Comparison of ENCODE assay signal across 18 cellular contexts in the genomic region with DNA sequence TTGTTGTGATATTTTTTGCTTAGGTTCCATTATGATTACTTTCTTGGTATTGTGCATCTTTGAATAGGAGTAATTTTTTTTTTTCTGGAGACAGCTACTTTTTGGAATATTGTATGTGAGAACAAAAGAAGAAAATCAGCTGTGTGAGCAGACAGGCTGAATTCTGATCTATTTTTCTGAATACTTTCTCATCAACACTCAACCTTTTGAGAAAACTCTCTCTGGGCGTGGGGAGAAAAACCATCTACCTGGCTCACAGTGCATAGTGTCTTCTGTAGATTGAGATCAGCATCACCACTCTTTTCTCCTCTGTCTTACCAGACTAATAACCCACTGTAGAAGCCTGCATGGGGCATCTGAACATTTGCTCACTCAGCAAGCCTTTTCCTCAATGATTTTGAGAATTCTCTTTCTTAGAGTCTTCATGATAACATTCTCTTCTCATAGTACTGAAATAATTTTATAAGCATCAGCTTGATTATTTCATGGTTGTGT. TPM values are rescaled to one million over a fixed set of nuclear protein-coding genes. Genes with fewer than 3 reads are reported as not detected.
DNase-seq lines count a peak whose midpoint lies in the region; ATAC-seq and TF ChIP-seq lines count a peak whose summit lies in the region.
"Had no signal": no experiment of that assay in that cellular context is flagged by ENCODE, and none has a peak within 500 bp of the region (broad histone marks: within the 10 kb centered on the region; RNA-seq: fewer than 3 reads in every experiment).

No MANE protein-coding gene starts in this region.

- BruUV-seq in MCF 10A (replicated peaks; lab: Mats Ljungman, UMichigan) = no TSS peak

- no peak overlapping the region for H3K9ac ChIP-seq in parathyroid adenoma
- H3K9ac ChIP-seq: BLaER1 treated with 17β-estradiol and CSF1 and Interleukin-3, amounts not matched to agents 10 nM and 100 nM had no signal

- DNase-seq in MCF 10A (ENCODE audit: unreplicated experiment) (peak; percentile 53), foreskin keratinocyte (peak; percentile 53 to 75), type B pancreatic cell (ENCODE audit: extremely low spot score, unreplicated experiment) (no peak)
- no peak for DNase-seq in activated effector memory CD4-positive, alpha-beta T cell treated with anti-CD3 and anti-CD28 coated beads, Interleukin-2, amount 50 U/mL, for 16 hours
- DNase-seq in effector CD4-positive, alpha-beta T cell = no peak
- DNase-seq: ACHN; CD4-positive, CD25-positive, alpha-beta regulatory T cell; DMS 273 treated with DMSO at 0.1 percent for 48 hours; GOT3; H9; HFFc6 had no signal

- no peak for TF ChIP-seq CTCF in MCF 10A (IDR thresholded peaks at IDR 0.05; ENCODE audit: unreplicated experiment)
- TF ChIP-seq CTCF in foreskin keratinocyte (conservative IDR thresholded peaks at IDR 0.05) = no peak
- TF ChIP-seq CTCF in parathyroid adenoma (IDR thresholded peaks at IDR 0.05) = no peak
- TF ChIP-seq CTCF in type B pancreatic cell (conservative IDR thresholded peaks at IDR 0.05) = no peak

- H3K4me3 Mint-ChIP-seq in MCF 10A (ENCODE audit: unreplicated experiment) = peak overlapping the region; percentile 76
- peak overlapping the region; percentile 64 for H3K4me3 Mint-ChIP-seq in type B pancreatic cell
- H3K4me3 Mint-ChIP-seq: CD4-positive, CD25-positive, alpha-beta regulatory T cell; H9; HFFc6 had no signal

- H3K36me3 ChIP-seq in parathyroid adenoma (ENCODE audit: control insufficient read depth, insufficient read depth, low read length) = no peaks in the 10 kb centered on the region
- H3K36me3 ChIP-seq: BLaER1 treated with 17β-estradiol and CSF1 and Interleukin-3, amounts not matched to agents 10 nM and 100 nM had no signal

- H3K27me3 Mint-ChIP-seq in MCF 10A (ENCODE audit: insufficient read depth, unreplicated experiment) = no peaks in the 10 kb centered on the region
- peaks cover 6% of the 10 kb centered on the region for H3K27me3 Mint-ChIP-seq in type B pancreatic cell
- H3K27me3 Mint-ChIP-seq: CD4-positive, CD25-positive, alpha-beta regulatory T cell had no signal

- H3K27me3 ChIP-seq in foreskin keratinocyte (no peaks in the 10 kb centered on the region), parathyroid adenoma (ENCODE audit: control insufficient read depth, insufficient read depth, low read length) (no peaks in the 10 kb centered on the region)
- H3K27me3 ChIP-seq: BLaER1 treated with 17β-estradiol and CSF1 and Interleukin-3, amounts not matched to agents 10 nM and 100 nM had no signal

- H3K27ac ChIP-seq in foreskin keratinocyte (peak overlapping the region; percentile 42), parathyroid adenoma (peak overlapping the region; percentile 58)
- H3K27ac ChIP-seq: BLaER1 treated with 17β-estradiol and CSF1 and Interleukin-3, amounts not matched to agents 10 nM and 100 nM; HL-60 had no signal

- H3K79me2 ChIP-seq in parathyroid adenoma = no peaks in the 10 kb centered on the region

- H3K4me3 ChIP-seq in parathyroid adenoma (ENCODE audit: low read depth, low read length) = no peak overlapping the region
- H3K4me3 ChIP-seq: BLaER1 treated with 17β-estradiol and CSF1 and Interleukin-3, amounts not matched to agents 10 nM and 100 nM; GM12878 had no signal

- H3K4me1 Mint-ChIP-seq in MCF 10A (ENCODE audit: insufficient read depth, unreplicated experiment) = peaks cover 15% of the 10 kb centered on the region
- no peaks in the 10 kb centered on the region for H3K4me1 Mint-ChIP-seq in type B pancreatic cell (ENCODE audit: unreplicated experiment)
- H3K4me1 Mint-ChIP-seq: CD4-positive, CD25-positive, alpha-beta regulatory T cell had no signal

- ATAC-seq in foreskin keratinocyte = no peak
- ATAC-seq in HG03196 (IDR thresholded peaks at IDR 0.05; ENCODE audit: unreplicated experiment) = no peak
- ATAC-seq: GM12878 had no signal

- peaks cover 4% of the 10 kb centered on the region for H3K36me3 Mint-ChIP-seq in MCF 10A (ENCODE audit: insufficient read depth, unreplicated experiment)
- no peaks in the 10 kb centered on the region for H3K36me3 Mint-ChIP-seq in type B pancreatic cell
- H3K36me3 Mint-ChIP-seq: CD4-positive, CD25-positive, alpha-beta regulatory T cell had no signal

- intact Hi-C loops in MCF 10A (cut with micrococcal nuclease) = loop anchor here (1.0 to 10.0 kb wide), 2 partner anchors 56 to 1020 kb away; no protein-coding TSS in a partner anchor

- H3K9me3 Mint-ChIP-seq in MCF 10A (ENCODE audit: unreplicated experiment) (no peaks in the 10 kb centered on the region), type B pancreatic cell (no peaks in the 10 kb centered on the region)
- H3K9me3 Mint-ChIP-seq: H9, HFFc6 had no signal

- H3K4me2 ChIP-seq in parathyroid adenoma (ENCODE audit: low read length) = no peak overlapping the region
- H3K4me2 ChIP-seq: BLaER1 treated with 17β-estradiol and CSF1 and Interleukin-3, amounts not matched to agents 10 nM and 100 nM had no signal

- H3K27ac Mint-ChIP-seq in MCF 10A (ENCODE audit: low read depth, unreplicated experiment) = peak overlapping the region; percentile 100
- H3K27ac Mint-ChIP-seq in type B pancreatic cell = peak overlapping the region; percentile 5
- H3K27ac Mint-ChIP-seq: CD4-positive, CD25-positive, alpha-beta regulatory T cell; H9; HFFc6 had no signal

- CTCF ChIA-PET in MCF 10A (lab: Yijun Ruan, JAX) = interaction anchor here (0.7 to 2.2 kb wide), 4 partner anchors 25 to 55 kb away, joined by 3 to 7 read pairs (median 4); no protein-coding TSS in a partner anchor

- POLR2A ChIA-PET in MCF 10A (lab: Yijun Ruan, JAX) = interaction anchor here (0.6 to 15.1 kb wide), 9 partner anchors 8 to 391 kb away, joined by 3 to 443 read pairs (median 3); no protein-coding TSS in a partner anchor

- no peaks in the 10 kb centered on the region for H3K9me3 ChIP-seq in parathyroid adenoma (ENCODE audit: control insufficient read depth, low read length)
- H3K9me3 ChIP-seq: BLaER1 treated with 17β-estradiol and CSF1 and Interleukin-3, amounts not matched to agents 10 nM and 100 nM had no signal

- no peak overlapping the region for H2AFZ ChIP-seq in parathyroid adenoma

- H3K4me1 ChIP-seq in foreskin keratinocyte (peaks cover 38% of the 10 kb centered on the region), parathyroid adenoma (no peaks in the 10 kb centered on the region)
- H3K4me1 ChIP-seq: BLaER1 treated with 17β-estradiol and CSF1 and Interleukin-3, amounts not matched to agents 10 nM and 100 nM had no signal

RNA-seq across cellular contexts. Expression of a gene that starts 3.3 kb away (rescaled TPM):
- 10.6 and 15.0 TPM in 2 replicates for total RNA-seq in MCF 10A (2022)
- total RNA-seq in foreskin keratinocyte = 0.34 and 1.2 TPM in 2 replicates
- 0.13 and 0.55 TPM in 2 replicates for polyA plus RNA-seq in foreskin keratinocyte
- 4.6 and 8.4 TPM in 2 replicates for total RNA-seq in type B pancreatic cell (ENCODE audit: low replicate concordance)
- total RNA-seq: A172; CD4-positive, CD25-positive, alpha-beta regulatory T cell; Daoy; GM12878; H9; HFFc6 had no signal
- polyA plus RNA-seq: CD4-positive, CD25-positive, alpha-beta regulatory T cell; GM12878 had no signal

Comparison
In these comparisons a context has a peak if more than half of its experiments do, and no peak if none do; other contexts are left out.
1. DNase-seq: peak in MCF 10A (single experiment) and foreskin keratinocyte (2 of 2); none in type B pancreatic cell (single experiment), activated effector memory CD4-positive, alpha-beta T cell treated with anti-CD3 and anti-CD28 coated beads, Interleukin-2, amount 50 U/mL, for 16 hours (single experiment) and effector CD4-positive, alpha-beta T cell (single experiment).